26 cellular contexts compared by ENCODE assay signal in the genomic region with DNA sequence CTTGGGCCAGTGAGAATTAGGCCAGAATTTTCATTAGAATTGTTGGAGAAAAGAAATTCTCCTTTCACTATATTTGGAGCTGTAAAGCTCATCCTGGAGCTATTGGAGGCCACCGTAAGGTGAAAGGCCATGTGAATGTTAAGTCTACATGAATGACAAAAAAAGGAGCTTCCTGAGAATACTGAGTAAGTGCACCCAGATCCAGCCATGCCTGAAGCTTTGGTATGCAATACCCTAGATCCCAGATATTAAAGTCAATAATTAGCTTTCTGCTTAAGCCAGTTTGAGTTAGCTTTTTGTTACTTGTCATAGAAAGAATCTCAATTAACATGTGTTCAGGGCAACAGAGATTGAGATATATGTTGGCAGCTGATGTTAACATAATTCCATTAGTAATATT.
"Had no signal": no experiment of that assay in that cellular context is flagged by ENCODE, and none has a peak within 500 bp of the region (broad histone marks: within the 10 kb centered on the region; RNA-seq: fewer than 3 reads in every experiment).

No MANE protein-coding gene starts in this region.

- H3K9me3 ChIP-seq: stomach, suprapubic skin, testis, thoracic aorta, thyroid gland, tibial artery, tibial nerve, transverse colon, upper lobe of left lung, upper lobe of right lung, uterus, vagina had no signal

- H3K4me1 ChIP-seq: testis, tibial nerve, transverse colon, uterus, vagina had no signal

- H3K4me3 ChIP-seq: stomach, suprapubic skin, testis, thoracic aorta, thyroid gland, tibial artery, tibial nerve, transverse colon, upper lobe of left lung, upper lobe of right lung, uterus, vagina had no signal

- H3K27me3 ChIP-seq: stomach, suprapubic skin, testis, thyroid gland, tibial artery, tibial nerve, transverse colon, upper lobe of left lung, upper lobe of right lung, uterus, vagina had no signal

- H3K27ac ChIP-seq: stomach, suprapubic skin, testis, thoracic aorta, thyroid gland, tibial artery, tibial nerve, transverse colon, upper lobe of left lung, upper lobe of right lung, uterus, vagina had no signal

- DNase-seq: stimulated activated CD4-positive, alpha-beta T cell treated with anti-CD3 and anti-CD28 coated beads, Interleukin-2, amount 100 ng/mL, for 48 hours; stimulated activated CD4-positive, alpha-beta T cell treated with anti-CD3 and anti-CD28 coated beads, Interleukin-4, amount 100 ng/mL, for 1 hour; stimulated activated CD4-positive, alpha-beta T cell treated with anti-CD3 and anti-CD28 coated beads, Interleukin-4, amount 100 ng/mL, for 24 hours; stimulated activated CD4-positive, alpha-beta T cell treated with anti-CD3 and anti-CD28 coated beads, Interleukin-4, amount 100 ng/mL, for 4 hours; stimulated activated CD8-positive, alpha-beta memory T cell treated with anti-CD3 and anti-CD28 coated beads, Interleukin-4, amount 100 ng/mL, for 48 hours; stimulated activated naive B cell treated with anti-CD40 and anti-IgM and Interleukin-4, amounts not matched to agents 10 μg/mL and 1 μg/mL and 100 μg/mL, for 72 hours; stimulated activated naive CD4-positive, alpha-beta T cell; stimulated activated naive CD4-positive, alpha-beta T cell treated with Interleukin-2 at 50 U/mL for 16 hours; stimulated activated naive CD8-positive, alpha-beta T cell treated with anti-CD3 and anti-CD28 coated beads, Interleukin-15, amount 100 ng/mL, for 72 hours; stimulated activated naive CD8-positive, alpha-beta T cell treated with anti-CD3 and anti-CD28 coated beads, Interleukin-15, Interleukin-2, amounts not matched to agents 100 U/mL and 50 U/mL, for 24 hours; stomach; substantia nigra; testis; thyroid gland; tibial artery; transverse colon; trophoblast cell; upper lobe of left lung; upper lobe of right lung; uterus had no signal

- ATAC-seq: stimulated activated effector memory CD8-positive, alpha-beta T cell treated with anti-CD3 and anti-CD28 coated beads, Interleukin-12 subunit alpha, Interleukin-12 subunit beta, amount 100 ng/mL, for 72 hours; stimulated activated memory B cell treated with anti-CD40 and anti-IgM and Interleukin-4, amounts not matched to agents 10 μg/mL and 1 μg/mL and 100 μg/mL, for 72 hours; stimulated activated naive B cell treated with anti-CD40 and anti-IgM and Interleukin-4, amounts not matched to agents 10 μg/mL and 1 μg/mL and 100 μg/mL, for 72 hours; stimulated activated naive CD8-positive, alpha-beta T cell treated with anti-CD3 and anti-CD28 coated beads, Interleukin-15, amount 100 ng/mL, for 72 hours; stimulated activated naive CD8-positive, alpha-beta T cell treated with anti-CD3 and anti-CD28 coated beads, Interleukin-15, Interleukin-2, amounts not matched to agents 100 U/mL and 50 U/mL, for 24 hours; upper lobe of right lung had no signal

- H3K36me3 ChIP-seq: thyroid gland, tibial nerve, transverse colon, upper lobe of left lung, upper lobe of right lung, uterus, vagina had no signal
